8 cellular contexts compared by ENCODE assay signal in genomic region chr16:80540516-80541305, GRCh38. TPM values are rescaled to one million over a fixed set of nuclear protein-coding genes. Genes with fewer than 3 reads are reported as not detected.
DNase-seq lines count a peak whose midpoint lies in the region; ATAC-seq lines count a peak whose summit lies in the region.

Gene DYNLRB2 (plus strand): TSS chr16:80540993. CDS start chr16:80541077, 84 bp downstream.

- H3K4me3 Mint-ChIP-seq in activated naive CD8-positive, alpha-beta T cell, result peak within 1 kb of the TSS; percentile 94

- H3K4me1 Mint-ChIP-seq in activated naive CD8-positive, alpha-beta T cell (ENCODE audit: low read depth), result peaks cover 18% of the 10 kb centered on the region

- ATAC-seq in GM21576 (IDR thresholded peaks at IDR 0.05; ENCODE audit: unreplicated experiment), result peak; percentile 90

- H3K27ac Mint-ChIP-seq in activated naive CD8-positive, alpha-beta T cell, result peak within 1 kb of the TSS; percentile 98

- no peaks in the 10 kb centered on the region for H3K27me3 Mint-ChIP-seq in activated naive CD8-positive, alpha-beta T cell

- in situ Hi-C loops in SK-MEL-5 (cut with HindIII; ENCODE audit: low pct_unique_long_range_greater_than_20kb, low sequenced_read_pairs), result no loop called here

- H3K36me3 Mint-ChIP-seq in activated naive CD8-positive, alpha-beta T cell, result no peaks in the 10 kb centered on the region

- peak; percentile 97 for DNase-seq in DMS53 (lab: John Stamatoyannopoulos, UW)
- DNase-seq in KG1 (lab: John Stamatoyannopoulos, UW), result peak; percentile 85
- peak; percentile 86 for DNase-seq in SK-MEL-5 (ENCODE audit: low read depth, low spot score)
- DNase-seq in glomerular visceral epithelial cell (ENCODE audit: extremely low spot score), result peak; percentile 91
- peak; percentile 46 to 95 (median 88) for DNase-seq in nucleus accumbens (lab: John Stamatoyannopoulos, UW)
- peak; percentile 92 for DNase-seq in superior temporal gyrus (ENCODE audit: extremely low spot score)

- H3K9me3 Mint-ChIP-seq in activated naive CD8-positive, alpha-beta T cell (ENCODE audit: low read depth), result no peaks in the 10 kb centered on the region

RNA-seq across cellular contexts. Expression of gene DYNLRB2, which starts in this region (rescaled TPM):
- total RNA-seq in SK-MEL-5 (2014; rRNA removed; shearing (Covaris generic)), result not detected in 2 replicates
- polyA plus RNA-seq in SK-MEL-5 (2015; cell fraction: cytosol; rRNA removed), result not detected in 2 replicates
- polyA plus RNA-seq in SK-MEL-5 (2015; cell fraction: nucleus; rRNA removed), result not detected in 2 replicates

Comparison
In these comparisons a context has a peak if more than half of its experiments do, and no peak if none do; other contexts are left out.
1. Peak in every context shown above with its lines: DNase-seq and ATAC-seq.
2. Peak in DNase-seq in SK-MEL-5; RNA of the gene not detected or under 1 TPM.